In the genomic region with DNA sequence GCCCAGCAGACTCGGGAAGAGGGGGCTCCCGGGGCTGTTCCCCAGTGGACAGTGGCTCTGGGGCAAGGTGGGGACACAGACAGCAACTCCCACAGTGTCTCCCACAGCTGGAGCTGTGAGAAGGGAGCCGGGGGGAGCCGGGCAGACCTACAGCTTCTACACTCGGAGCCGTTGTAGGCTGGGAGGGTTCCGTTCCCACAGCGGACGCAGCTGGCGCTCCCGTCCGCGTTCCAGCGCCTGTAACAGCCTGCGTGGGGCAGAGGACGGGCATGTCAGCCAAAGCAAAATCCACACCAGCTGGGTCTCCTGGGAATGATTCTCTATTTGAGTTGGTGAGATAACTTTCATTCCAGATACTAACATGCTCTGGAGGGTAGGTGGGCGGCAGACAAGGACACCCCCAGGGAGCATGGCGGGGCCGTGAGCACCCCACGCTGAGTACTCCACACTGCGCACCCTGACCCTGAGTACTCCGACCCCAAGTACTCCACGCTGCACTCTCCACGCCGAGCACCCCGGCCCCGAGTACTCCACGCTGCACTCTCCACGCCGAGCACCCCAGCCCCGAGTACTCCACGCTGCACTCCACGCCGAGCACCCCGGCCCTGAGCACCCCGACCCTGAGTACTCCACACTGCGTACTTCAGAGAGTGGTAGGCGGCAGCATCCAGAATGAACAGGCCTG, we compare ENCODE assay signal across 15 cellular contexts. TPM values are rescaled to one million over a fixed set of nuclear protein-coding genes. Genes with fewer than 3 reads are reported as not detected.
"Had no signal": no experiment of that assay in that cellular context is flagged by ENCODE, and none has a peak within 500 bp of the region (broad histone marks: within the 10 kb centered on the region; RNA-seq: fewer than 3 reads in every experiment).

No MANE protein-coding gene starts in this region.

- ATAC-seq: activated CD8-positive, alpha-beta T cell treated with anti-CD3 and anti-CD28 coated beads for 36 hours; left colon; pancreas had no signal

- H3K4me3 ChIP-seq: breast epithelium, esophagus squamous epithelium, pancreas, SJCRH30 had no signal

- H3K36me3 ChIP-seq: breast epithelium, pancreas, SJCRH30 had no signal

- DNase-seq: activated CD8-positive, alpha-beta T cell treated with anti-CD3 and anti-CD28 coated beads for 36 hours; activated gamma-delta T cell; esophagus squamous epithelium; foreskin fibroblast; immature natural killer cell; mesenchymal stem cell; SJCRH30; stimulated activated CD4-positive, alpha-beta T cell treated with anti-CD3 and anti-CD28 coated beads, Interleukin-4, amount 100 ng/mL, for 4 hours; T1000 had no signal

- FAIRE-seq: pancreas had no signal

- H3K9me3 ChIP-seq: breast epithelium, esophagus squamous epithelium, pancreas, SJCRH30 had no signal

- H3K4me1 ChIP-seq: breast epithelium, esophagus squamous epithelium, pancreas, SJCRH30 had no signal

- H3K27me3 ChIP-seq: breast epithelium, esophagus squamous epithelium, pancreas, SJCRH30 had no signal

- H3K27ac ChIP-seq: breast epithelium, esophagus squamous epithelium, pancreas, SJCRH30, VCaP had no signal

RNA-seq across cellular contexts. Expression of gene RNF223, which starts 13.4 kb away (rescaled TPM):
- total RNA-seq: activated CD8-positive, alpha-beta T cell treated with anti-CD3 and anti-CD28 coated beads for 36 hours; aorta; renal cortical epithelial cell; SJCRH30 had no signal
- polyA plus RNA-seq: aorta, immature natural killer cell had no signal
